1 cellular context compared by ENCODE assay signal in genomic region chr11:1574256-1575242, GRCh38.
TF ChIP-seq lines count a peak whose summit lies in the region.

No MANE protein-coding gene starts in this region.

TF ChIP-seq in HCT116, 20 proteins besides CTCF, POLR2A, EP300 and RAD21 (continued from another document):
- TF ChIP-seq REST (IDR thresholded peaks at IDR 0.05; ENCODE audit: low read depth) = no peak
- TF ChIP-seq FOSL1 (IDR thresholded peaks at IDR 0.05; ENCODE audit: low read depth) = no peak
- no peak for TF ChIP-seq ZBTB33 (IDR thresholded peaks at IDR 0.05; ENCODE audit: extremely low read depth, insufficient replicate concordance, low read length)
- TF ChIP-seq YY1 (IDR thresholded peaks at IDR 0.05; ENCODE audit: extremely low read depth, insufficient replicate concordance, low read depth, low read length) = no peak
- no peak for TF ChIP-seq EZH2 (IDR thresholded peaks at IDR 0.05)
- no peak for TF ChIP-seq JUND (IDR thresholded peaks at IDR 0.05)
- TF ChIP-seq EZH2phosphoT487 (IDR thresholded peaks at IDR 0.05; ENCODE audit: borderline replicate concordance) = no peak
TF ChIP-seq in HCT116: peak in this region for 0.
